Comparison of ENCODE assay signal across 7 cellular contexts in the genomic region with DNA sequence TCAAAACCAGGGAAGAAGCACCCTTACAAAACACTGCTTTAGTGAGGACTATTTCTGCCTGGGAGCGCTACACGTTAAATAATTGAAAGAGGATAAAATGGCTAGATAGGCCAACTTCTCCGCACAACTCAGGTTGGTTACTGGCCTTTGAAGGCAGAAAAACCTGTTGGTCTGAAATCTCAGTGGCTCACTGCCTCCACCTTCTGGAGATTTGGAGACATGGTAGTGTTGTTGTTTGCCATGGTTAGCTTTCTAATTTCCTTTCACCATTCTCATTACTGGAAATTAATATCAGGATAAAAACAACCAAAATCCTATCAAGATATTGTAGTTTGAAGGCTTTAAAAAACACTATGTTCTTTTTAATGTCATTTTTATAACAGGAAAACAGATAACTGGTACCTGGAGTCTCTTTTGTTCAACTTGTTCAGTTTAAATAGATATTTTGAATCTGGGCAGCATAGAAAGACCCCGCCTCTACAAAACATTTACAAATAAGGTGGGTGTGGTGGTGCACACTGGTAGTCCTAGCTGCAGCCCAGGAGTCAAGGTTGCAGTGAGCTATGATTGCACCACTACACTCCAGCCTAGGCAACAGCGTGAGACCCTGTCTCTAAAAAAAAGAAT. TPM values are rescaled to one million over a fixed set of nuclear protein-coding genes. Genes with fewer than 3 reads are reported as not detected.
DNase-seq lines count a peak whose midpoint lies in the region; ATAC-seq, FAIRE-seq and TF ChIP-seq lines count a peak whose summit lies in the region.

No MANE protein-coding gene starts in this region.

- TF ChIP-seq RAD21 in liver (IDR thresholded peaks at IDR 0.05), result peak; percentile 92 to 94

- ATAC-seq in HG02870 (IDR thresholded peaks at IDR 0.05; ENCODE audit: unreplicated experiment), result peak; percentile 74

- FAIRE-seq in colon (lab: Jason Lieb, UNC), result peak; percentile 80

- TF ChIP-seq CTCF in GM12873 (IDR thresholded peaks at IDR 0.05; ENCODE audit: insufficient read depth, low read depth, low read length, missing control alignments) (peak; percentile 81), liver (IDR thresholded peaks at IDR 0.05; ENCODE audit: low read depth, low read length, missing input control) (peak; percentile 82)

- H3K27ac ChIP-seq in liver (ENCODE audit: low read depth in 1 of 2, low read length in 2 of 2), result no peak overlapping the region

- no peaks in the 10 kb centered on the region for H3K4me1 ChIP-seq in liver (ENCODE audit: control insufficient read depth in 4 of 4, insufficient read depth in 4 of 4, low read length in 3 of 4)

- no peaks in the 10 kb centered on the region for H3K36me3 ChIP-seq in liver (ENCODE audit: control insufficient read depth in 4 of 4, insufficient read depth in 3 of 4, low read depth in 1 of 4, low read length in 3 of 4)

- 33% methylated on average over 5 of the region's 5 CpGs for WGBS in liver

- no peaks in the 10 kb centered on the region for H3K9me3 ChIP-seq in liver (ENCODE audit: control insufficient read depth in 4 of 4, low read length in 3 of 4)

- DNase-seq in NCI-H2196 treated with DMSO at 0.1 percent for 48 hours (lab: John Stamatoyannopoulos, UW; ENCODE audit: unreplicated experiment), result peak; percentile 60
- DNase-seq in activated CD4-positive, alpha-beta T cell treated with anti-CD3 and anti-CD28 coated beads for 1 hour, result peak; percentile 36
- peak; percentile 38 for DNase-seq in stimulated activated CD8-positive, alpha-beta memory T cell treated with anti-CD3 and anti-CD28 coated beads, Interleukin-12 subunit alpha, Interleukin-12 subunit beta, amount 100 ng/mL, for 1 hour (ENCODE audit: low read depth)

- H3K9ac ChIP-seq in liver (ENCODE audit: low read depth in 1 of 2, low read length in 2 of 2), result no peak overlapping the region

- H3K27me3 ChIP-seq in liver (ENCODE audit: control insufficient read depth in 4 of 4, insufficient read depth in 4 of 4, low read length in 3 of 4), result no peaks in the 10 kb centered on the region

- no peak overlapping the region for H3K4me3 ChIP-seq in liver (ENCODE audit: low read depth in 1 of 3, low read length in 3 of 3)

TF ChIP-seq in liver, 16 proteins besides CTCF, POLR2A, EP300 and RAD21:
- TF ChIP-seq YY1 (IDR thresholded peaks at IDR 0.05), result peak; percentile 18
- no peak for TF ChIP-seq FOXA1 (IDR thresholded peaks at IDR 0.05)

RNA-seq across cellular contexts. Expression of a gene that starts 27.5 kb away (rescaled TPM):
- total RNA-seq in liver, result 10 to 100 TPM; 52.9 to 60.5 TPM
- polyA plus RNA-seq in liver, result 10 to 100 TPM; 11.7 to 23.1 TPM
